10 cellular contexts compared by ENCODE assay signal in the genomic region with DNA sequence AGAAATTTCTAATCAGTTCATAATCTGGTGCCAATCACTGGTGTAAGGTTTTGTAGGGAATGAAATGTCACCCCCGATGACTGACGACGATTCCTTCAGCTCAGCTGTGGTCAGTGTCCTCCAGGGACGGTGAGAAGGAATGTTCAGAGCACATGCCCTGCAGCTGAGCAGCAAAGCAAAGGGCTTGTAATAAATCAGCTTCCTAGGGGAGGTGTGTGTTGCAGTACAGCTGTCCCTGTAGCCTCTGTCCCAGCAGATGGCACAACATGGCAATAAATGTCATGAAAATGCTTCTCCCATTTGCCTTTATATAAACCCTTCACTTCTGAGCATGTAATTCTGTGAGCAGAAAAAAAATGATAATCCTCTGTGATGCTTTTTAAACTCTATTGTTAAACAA.
DNase-seq lines count a peak whose midpoint lies in the region; ATAC-seq lines count a peak whose summit lies in the region.
"Had no signal": no experiment of that assay in that cellular context is flagged by ENCODE, and none has a peak within 500 bp of the region (broad histone marks: within the 10 kb centered on the region; RNA-seq: fewer than 3 reads in every experiment).

No MANE protein-coding gene starts in this region.

- H3K4me3 Mint-ChIP-seq in activated naive CD8-positive, alpha-beta T cell treated with anti-CD3 and anti-CD28 coated beads for 36 hours = no peak overlapping the region
- H3K4me3 Mint-ChIP-seq: B cell had no signal

- no peaks in the 10 kb centered on the region for H3K9me3 Mint-ChIP-seq in activated naive CD8-positive, alpha-beta T cell treated with anti-CD3 and anti-CD28 coated beads for 36 hours

- DNase-seq in NCI-H510A treated with DMSO at 0.1 percent for 48 hours (lab: John Stamatoyannopoulos, UW) = peak; percentile 5
- no peak for DNase-seq in NCI-H510A (lab: John Stamatoyannopoulos, UW)
- peak; percentile 28 for DNase-seq in NCI-H748 treated with DMSO at 0.1 percent for 48 hours (lab: John Stamatoyannopoulos, UW)
- DNase-seq in epidermal melanocyte (ENCODE audit: insufficient read length, low spot score) = peak; percentile 67
- no peak for DNase-seq in foreskin melanocyte
- DNase-seq in activated naive CD8-positive, alpha-beta T cell treated with anti-CD3 and anti-CD28 coated beads for 36 hours = no peak
- DNase-seq: central memory CD4-positive, alpha-beta T cell had no signal

- ATAC-seq in GM21619 (IDR thresholded peaks at IDR 0.05; ENCODE audit: unreplicated experiment) = no peak

- H3K4me1 ChIP-seq in skeletal muscle satellite cell (ENCODE audit: control insufficient read depth, insufficient read depth, low read length) = peaks cover 15% of the 10 kb centered on the region

- no peak overlapping the region for H3K4me3 ChIP-seq in skeletal muscle satellite cell (ENCODE audit: low read length)

- H3K36me3 Mint-ChIP-seq in activated naive CD8-positive, alpha-beta T cell treated with anti-CD3 and anti-CD28 coated beads for 36 hours = peaks cover 8% of the 10 kb centered on the region

- no peaks in the 10 kb centered on the region for H3K9me3 ChIP-seq in skeletal muscle satellite cell (replicated peaks; ENCODE audit: low read length)

- peak overlapping the region; percentile 27 for H3K4me2 ChIP-seq in skeletal muscle satellite cell (ENCODE audit: low read length)

- H3K36me3 ChIP-seq in skeletal muscle satellite cell (ENCODE audit: insufficient read depth, low read length) = no peaks in the 10 kb centered on the region

- H3K27me3 Mint-ChIP-seq in activated naive CD8-positive, alpha-beta T cell treated with anti-CD3 and anti-CD28 coated beads for 36 hours = peaks cover 15% of the 10 kb centered on the region

- peaks cover 3% of the 10 kb centered on the region for H3K4me1 Mint-ChIP-seq in activated naive CD8-positive, alpha-beta T cell treated with anti-CD3 and anti-CD28 coated beads for 36 hours

- no peak overlapping the region for H3K9ac ChIP-seq in skeletal muscle satellite cell (ENCODE audit: low read depth, low read length)

- no peak overlapping the region for H3K27ac Mint-ChIP-seq in activated naive CD8-positive, alpha-beta T cell treated with anti-CD3 and anti-CD28 coated beads for 36 hours
- H3K27ac Mint-ChIP-seq: B cell had no signal

- no peaks in the 10 kb centered on the region for H3K27me3 ChIP-seq in skeletal muscle satellite cell (ENCODE audit: control insufficient read depth, insufficient read depth, low read length)

Comparison
In these comparisons a context has a peak if more than half of its experiments do, and no peak if none do; other contexts are left out.
1. DNase-seq: peak in NCI-H510A treated with DMSO at 0.1 percent for 48 hours (single experiment), NCI-H748 treated with DMSO at 0.1 percent for 48 hours (single experiment) and epidermal melanocyte (single experiment); none in NCI-H510A (single experiment), foreskin melanocyte (single experiment) and activated naive CD8-positive, alpha-beta T cell treated with anti-CD3 and anti-CD28 coated beads for 36 hours (single experiment).